ENCODE assay signal across 13 cellular contexts in genomic region chr12:6722863-6723262, GRCh38. TPM values are rescaled to one million over a fixed set of nuclear protein-coding genes. Genes with fewer than 3 reads are reported as not detected.
A peak's percentile ranks its signal among the peaks of the same experiment; 100 is the strongest.
DNase-seq lines count a peak whose midpoint lies in the region; TF ChIP-seq lines count a peak whose summit lies in the region.
"Had no signal": no experiment of that assay in that cellular context is flagged by ENCODE, and none has a peak within 500 bp of the region (broad histone marks: within the 10 kb centered on the region; RNA-seq: fewer than 3 reads in every experiment).

No MANE protein-coding gene starts in this region.

- H3K9me3 ChIP-seq in DOHH2 (ENCODE audit: control insufficient read depth, insufficient read depth, low read length): no peaks in the 10 kb centered on the region
- no peaks in the 10 kb centered on the region for H3K9me3 ChIP-seq in HUES64 (ENCODE audit: insufficient read depth, low read depth, low read length)
- no peaks in the 10 kb centered on the region for H3K9me3 ChIP-seq in neural progenitor cell (ENCODE audit: low read depth)
- H3K9me3 ChIP-seq in trophoblast cell (ENCODE audit: insufficient read depth, low read depth, low read length): peaks cover 2% of the 10 kb centered on the region
- H3K9me3 ChIP-seq: pancreas had no signal

- no peaks in the 10 kb centered on the region for H3K9me2 ChIP-seq in DOHH2 (replicated peaks; ENCODE audit: control insufficient read depth, low read length)

- H3K4me2 ChIP-seq in DOHH2 (ENCODE audit: low read length) (peak overlapping the region; percentile 70), neural progenitor cell (peak overlapping the region; percentile 88), trophoblast cell (ENCODE audit: low read length) (no peak overlapping the region)

- no peak overlapping the region for H3K27ac Mint-ChIP-seq in activated naive CD8-positive, alpha-beta T cell treated with anti-CD3 and anti-CD28 coated beads for 36 hours
- no peak overlapping the region for H3K27ac Mint-ChIP-seq in neural progenitor cell

- H3K4me1 ChIP-seq in DOHH2 (ENCODE audit: control insufficient read depth, low read length): peaks cover 39% of the 10 kb centered on the region
- no peaks in the 10 kb centered on the region; the same call in 1 of the 2 replicates for H3K4me1 ChIP-seq in HUES64 (ENCODE audit: insufficient read depth, low read length)
- H3K4me1 ChIP-seq in neural progenitor cell: peaks cover 7% of the 10 kb centered on the region
- peaks cover 4 to 5% of the 10 kb centered on the region in 2 experiments for H3K4me1 ChIP-seq in trophoblast cell (ENCODE audit: control insufficient read depth in 1 of 2, insufficient read depth in 2 of 2, low read length in 2 of 2)

- H4K91ac ChIP-seq in trophoblast cell (ENCODE audit: low read depth, low read length): no peak overlapping the region

- H2BK120ac ChIP-seq in trophoblast cell (ENCODE audit: insufficient read depth, low read length, poor library complexity): no peak overlapping the region

- peaks cover 2% of the 10 kb centered on the region; the same call in 1 of the 2 replicates for H3K36me3 ChIP-seq in DOHH2 (ENCODE audit: control insufficient read depth, low read length)
- peaks cover 5% of the 10 kb centered on the region for H3K36me3 ChIP-seq in HUES64 (ENCODE audit: insufficient read depth, low read length)
- no peaks in the 10 kb centered on the region for H3K36me3 ChIP-seq in neural progenitor cell
- H3K36me3 ChIP-seq in trophoblast cell (ENCODE audit: control insufficient read depth in 1 of 2, insufficient read depth in 2 of 2, low read length in 2 of 2): peaks cover 0 to 3% of the 10 kb centered on the region in 2 experiments
- H3K36me3 ChIP-seq: pancreas had no signal

- no peak overlapping the region for H2AK5ac ChIP-seq in trophoblast cell (ENCODE audit: low read length)

- no peaks in the 10 kb centered on the region for H3K27me3 ChIP-seq in DOHH2 (ENCODE audit: control insufficient read depth, low read length)
- no peaks in the 10 kb centered on the region; the same call in 1 of the 2 replicates for H3K27me3 ChIP-seq in HUES64 (ENCODE audit: insufficient read depth, low read length)
- H3K27me3 ChIP-seq in neural progenitor cell: no peaks in the 10 kb centered on the region
- H3K27me3 ChIP-seq in trophoblast cell (ENCODE audit: insufficient read depth, low read length): no peaks in the 10 kb centered on the region
- no peaks in the 10 kb centered on the region for H3K27me3 ChIP-seq in dorsolateral prefrontal cortex
- H3K27me3 ChIP-seq: pancreas had no signal

- H2BK5ac ChIP-seq in trophoblast cell (ENCODE audit: low read depth, low read length, poor library complexity): no peak overlapping the region

- H3K4me3 Mint-ChIP-seq in activated naive CD8-positive, alpha-beta T cell treated with anti-CD3 and anti-CD28 coated beads for 36 hours: peak overlapping the region; percentile 2
- H3K4me3 Mint-ChIP-seq in neural progenitor cell: peak overlapping the region; percentile 88

- peaks cover 8% of the 10 kb centered on the region; the same call in 1 of the 2 replicates for H3F3A ChIP-seq in DOHH2 (ENCODE audit: control insufficient read depth, insufficient read depth)
- H3F3A ChIP-seq in neural progenitor cell (ENCODE audit: low read depth): peaks cover 22% of the 10 kb centered on the region

- H3K4me3 ChIP-seq in DOHH2 (ENCODE audit: low read length): peak overlapping the region; percentile 84
- H3K4me3 ChIP-seq in HUES64 (ENCODE audit: low read length): peak overlapping the region; percentile 70
- peak overlapping the region; percentile 79 for H3K4me3 ChIP-seq in neural progenitor cell
- H3K4me3 ChIP-seq in trophoblast cell (ENCODE audit: low read depth, low read length): no peak overlapping the region
- peak overlapping the region in 18 of 59 donors; percentile 63 to 91 (median 84) for H3K4me3 ChIP-seq in dorsolateral prefrontal cortex

- H3K9ac ChIP-seq in HUES64 (ENCODE audit: low read depth, low read length): no peak overlapping the region
- no peak overlapping the region for H3K9ac ChIP-seq in neural progenitor cell
- no peak overlapping the region for H3K9ac ChIP-seq in trophoblast cell (ENCODE audit: low read length)

- H4K12ac ChIP-seq in trophoblast cell (ENCODE audit: low read depth, low read length): no peak overlapping the region

- H3K18ac ChIP-seq in trophoblast cell (ENCODE audit: low read length): no peak overlapping the region

- H4K20me1 ChIP-seq in DOHH2 (ENCODE audit: control insufficient read depth, insufficient read depth, low read depth, low read length) (no peaks in the 10 kb centered on the region), neural progenitor cell (ENCODE audit: low read depth) (no peaks in the 10 kb centered on the region)

- no peaks in the 10 kb centered on the region for H3K27me3 Mint-ChIP-seq in activated naive CD8-positive, alpha-beta T cell treated with anti-CD3 and anti-CD28 coated beads for 36 hours
- H3K27me3 Mint-ChIP-seq in neural progenitor cell (ENCODE audit: insufficient read depth, low read depth): no peaks in the 10 kb centered on the region
- H3K27me3 Mint-ChIP-seq: stimulated activated naive CD8-positive, alpha-beta T cell treated with anti-CD3 and anti-CD28 coated beads, Interleukin-15, amount 100 ng/mL, for 72 hours had no signal

- no peak overlapping the region for H4K8ac ChIP-seq in trophoblast cell (ENCODE audit: low read depth, low read length)

- no peak overlapping the region for H3K23ac ChIP-seq in trophoblast cell (ENCODE audit: low read length)

- TF ChIP-seq CTCF in DOHH2 (IDR thresholded peaks at IDR 0.05; ENCODE audit: low read depth, low read length, poor library complexity, severe bottlenecking): no peak
- TF ChIP-seq CTCF in neural progenitor cell (IDR thresholded peaks at IDR 0.05): no peak
- TF ChIP-seq CTCF in dorsolateral prefrontal cortex (IDR thresholded peaks at IDR 0.05 in 54 of 56, conservative IDR thresholded peaks at IDR 0.05 in 2 of 56; ENCODE audit: low read depth in 1 of 56, partially characterized antibody in 56 of 56): no peak

- no peak overlapping the region for H2AFZ ChIP-seq in neural progenitor cell (replicated peaks)
- H2AFZ ChIP-seq in trophoblast cell (ENCODE audit: insufficient read depth, low read length, poor library complexity): no peak overlapping the region

- WGBS in HUES64: 93% methylated on average over 2 of the region's 3 CpGs
- no CpG with 5 or more reads among the region's 3 CpGs for WGBS in trophoblast cell (ENCODE audit: extremely low coverage, insufficient coverage, insufficient read length)

- H3K27ac ChIP-seq in DOHH2 (ENCODE audit: low read depth, low read length) (no peak overlapping the region), HUES64 (ENCODE audit: low read depth, low read length) (no peak overlapping the region), neural progenitor cell (no peak overlapping the region), trophoblast cell (ENCODE audit: low read depth, low read length) (no peak overlapping the region), dorsolateral prefrontal cortex (peak overlapping the region in 5 of 59 donors; percentile 86 to 92 (median 87))

- no peak overlapping the region for H2BK12ac ChIP-seq in trophoblast cell (ENCODE audit: low read length)

- H3K4me1 Mint-ChIP-seq in activated naive CD8-positive, alpha-beta T cell treated with anti-CD3 and anti-CD28 coated beads for 36 hours: peaks cover 18% of the 10 kb centered on the region
- H3K4me1 Mint-ChIP-seq in neural progenitor cell: peaks cover 10% of the 10 kb centered on the region

- peaks cover 9% of the 10 kb centered on the region for H3K36me3 Mint-ChIP-seq in activated naive CD8-positive, alpha-beta T cell treated with anti-CD3 and anti-CD28 coated beads for 36 hours
- peaks cover 3% of the 10 kb centered on the region for H3K36me3 Mint-ChIP-seq in neural progenitor cell

- intact Hi-C loops in dorsolateral prefrontal cortex (cut with DNase I): loop anchor here (1.0 kb wide), 1 partner anchor 34 kb away; the partner anchor contains the start of gene ZNF384 (in 2 of the 2)

- no peaks in the 10 kb centered on the region for H3K9me3 Mint-ChIP-seq in activated naive CD8-positive, alpha-beta T cell treated with anti-CD3 and anti-CD28 coated beads for 36 hours
- H3K9me3 Mint-ChIP-seq in neural progenitor cell: no peaks in the 10 kb centered on the region
- H3K9me3 Mint-ChIP-seq: stimulated activated naive CD8-positive, alpha-beta T cell treated with anti-CD3 and anti-CD28 coated beads, Interleukin-15, amount 100 ng/mL, for 72 hours had no signal

- H3K4ac ChIP-seq in trophoblast cell (ENCODE audit: low read depth, low read length): no peak overlapping the region

- H3K79me1 ChIP-seq in trophoblast cell (ENCODE audit: low read length): peaks cover 9% of the 10 kb centered on the region

- peaks cover 14% of the 10 kb centered on the region for H3K79me2 ChIP-seq in DOHH2 (ENCODE audit: control insufficient read depth, low read length)
- H3K79me2 ChIP-seq in neural progenitor cell (ENCODE audit: low read depth): peaks cover 5% of the 10 kb centered on the region
- H3K79me2 ChIP-seq in trophoblast cell (ENCODE audit: control insufficient read depth, insufficient read depth, low read length, poor library complexity): peaks cover 4% of the 10 kb centered on the region

- DNase-seq in activated naive CD8-positive, alpha-beta T cell treated with anti-CD3 and anti-CD28 coated beads for 36 hours: no peak
- DNase-seq in neural progenitor cell (ENCODE audit: low spot score) (no peak), trophoblast cell (no peak), dorsolateral prefrontal cortex (no peak), activated gamma-delta T cell (lab: John Stamatoyannopoulos, UW) (no peak)
- DNase-seq: activated effector memory CD4-positive, alpha-beta T cell treated with Interleukin-2 at 50 U/mL for 16 hours; cerebellar nuclear complex; DMS79; NCI-H2107; pancreas; stimulated activated naive CD8-positive, alpha-beta T cell treated with anti-CD3 and anti-CD28 coated beads, Interleukin-15, amount 100 ng/mL, for 72 hours had no signal

- H3K14ac ChIP-seq in trophoblast cell (ENCODE audit: low read length): no peak overlapping the region

RNA-seq across cellular contexts. Expression of gene COPS7A, which starts 1.0 kb away (rescaled TPM):
- 32.1 TPM for polyA plus RNA-seq in HUES64 (2013, experiment 1 of 2)
- 31.7 TPM for polyA plus RNA-seq in HUES64 (2013, experiment 2 of 2)
- 10 to 100 TPM; 37.1 to 41.6 TPM for total RNA-seq in activated naive CD8-positive, alpha-beta T cell treated with anti-CD3 and anti-CD28 coated beads for 36 hours
- total RNA-seq in neural progenitor cell (ENCODE audit: low replicate concordance) (24.5 and 41.8 TPM in 2 replicates), dorsolateral prefrontal cortex (100 to 1,000 TPM in 69 of 120 experiments, 10 to 100 TPM in 51; 52.6 to 143 (median 103) TPM)
- polyA plus RNA-seq in trophoblast cell (2013): 30.5 and 31.7 TPM in 2 replicates

RNA-seq across cellular contexts. Expression of gene PIANP, which starts 22.2 kb away (rescaled TPM):
- polyA plus RNA-seq in HUES64 (2013, experiment 1 of 2): 4.1 TPM
- 7.0 TPM for polyA plus RNA-seq in HUES64 (2013, experiment 2 of 2)
- under 1 TPM in 1 of 2 experiments, not detected in 1; 0.37 TPM for total RNA-seq in activated naive CD8-positive, alpha-beta T cell treated with anti-CD3 and anti-CD28 coated beads for 36 hours
- 0.32 and 1.7 TPM in 2 replicates for total RNA-seq in neural progenitor cell (ENCODE audit: low replicate concordance)
- 0.06 and 0.14 TPM in 2 replicates for polyA plus RNA-seq in trophoblast cell (2013)
- total RNA-seq in dorsolateral prefrontal cortex: 100 to 1,000 TPM in 16 of 120 experiments, 10 to 100 TPM in 104; 24.4 to 128 (median 80.6) TPM

RNA-seq across cellular contexts. Expression of gene MLF2, which starts 30.1 kb away (rescaled TPM):
- 178 TPM for polyA plus RNA-seq in HUES64 (2013, experiment 1 of 2)
- 174 TPM for polyA plus RNA-seq in HUES64 (2013, experiment 2 of 2)
- total RNA-seq in activated naive CD8-positive, alpha-beta T cell treated with anti-CD3 and anti-CD28 coated beads for 36 hours: 100 to 1,000 TPM; 134 to 141 TPM
- 120 and 164 TPM in 2 replicates for total RNA-seq in neural progenitor cell (ENCODE audit: low replicate concordance)
- polyA plus RNA-seq in trophoblast cell (2013): 219 and 234 TPM in 2 replicates
- 100 to 1,000 TPM; 139 to 384 (median 261) TPM for total RNA-seq in dorsolateral prefrontal cortex

RNA-seq across cellular contexts. Expression of gene ZNF384, which starts 33.7 kb away (rescaled TPM):
- 46.0 TPM for polyA plus RNA-seq in HUES64 (2013, experiment 1 of 2)
- 48.6 TPM for polyA plus RNA-seq in HUES64 (2013, experiment 2 of 2)
- total RNA-seq in activated naive CD8-positive, alpha-beta T cell treated with anti-CD3 and anti-CD28 coated beads for 36 hours: 10 to 100 TPM; 60.6 to 61.8 TPM
- total RNA-seq in neural progenitor cell (ENCODE audit: low replicate concordance): 38.0 and 52.0 TPM in 2 replicates
- polyA plus RNA-seq in trophoblast cell (2013): 63.1 and 65.6 TPM in 2 replicates
- 10 to 100 TPM; 37.7 to 73.6 (median 53.6) TPM for total RNA-seq in dorsolateral prefrontal cortex

RNA-seq across cellular contexts. Expression of gene PTMS, which starts 43.3 kb away (rescaled TPM):
- polyA plus RNA-seq in HUES64 (2013, experiment 1 of 2): 416 TPM
- 634 TPM for polyA plus RNA-seq in HUES64 (2013, experiment 2 of 2)
- 10 to 100 TPM; 23.3 to 25.1 TPM for total RNA-seq in activated naive CD8-positive, alpha-beta T cell treated with anti-CD3 and anti-CD28 coated beads for 36 hours
- 134 and 608 TPM in 2 replicates for total RNA-seq in neural progenitor cell (ENCODE audit: low replicate concordance)
- 441 and 482 TPM in 2 replicates for polyA plus RNA-seq in trophoblast cell (2013)
- 100 to 1,000 TPM; 117 to 439 (median 242) TPM for total RNA-seq in dorsolateral prefrontal cortex
